ENCODE assay signal across 16 cellular contexts in the genomic region with DNA sequence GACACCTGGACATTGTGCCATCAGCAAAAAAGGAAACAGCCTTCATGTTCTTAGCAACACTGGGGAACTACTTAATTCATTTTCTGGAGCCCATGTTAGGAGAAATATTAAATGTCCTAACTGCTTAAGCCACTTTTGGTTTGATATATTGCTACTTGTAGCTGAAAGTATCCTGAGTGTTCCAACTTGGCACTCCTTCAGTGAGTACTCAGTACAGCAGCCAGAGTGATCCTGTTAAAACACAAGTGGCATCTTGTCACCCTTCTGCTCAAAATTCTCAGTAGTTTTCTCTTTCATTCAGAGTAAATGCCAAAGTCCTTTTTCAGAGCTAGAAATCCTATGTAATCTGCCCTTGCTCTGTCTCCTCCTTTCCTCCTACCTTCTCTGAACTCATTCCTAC.
DNase-seq lines count a peak whose midpoint lies in the region; ATAC-seq and TF ChIP-seq lines count a peak whose summit lies in the region.
"Had no signal": no experiment of that assay in that cellular context is flagged by ENCODE, and none has a peak within 500 bp of the region (broad histone marks: within the 10 kb centered on the region; RNA-seq: fewer than 3 reads in every experiment).

No MANE protein-coding gene starts in this region.

- in situ Hi-C loops in G401 (cut with HindIII; ENCODE audit: low sequenced_read_pairs) = no loop called here

- DNase-seq in G401 (ENCODE audit: low spot score) (peak; percentile 79), cerebellar cortex (ENCODE audit: low spot score) (peak; percentile 74), medulla oblongata (ENCODE audit: extremely low spot score) (peak; percentile 27), upper lobe of right lung (no peak), AG20443 (ENCODE audit: low spot score) (no peak), inferior parietal cortex (ENCODE audit: extremely low spot score) (no peak), DMS53 (lab: John Stamatoyannopoulos, UW) (no peak)
- DNase-seq: ACHN; BE2C; CD4-positive, alpha-beta memory T cell; DMS79 treated with DMSO at 0.1 percent for 48 hours; EL; GDM1; GOT3; H9 had no signal

- H3K27ac ChIP-seq in upper lobe of right lung = no peak overlapping the region
- H3K27ac ChIP-seq: C4-2B had no signal

- H3K36me3 ChIP-seq in upper lobe of right lung = no peaks in the 10 kb centered on the region
- H3K36me3 ChIP-seq: BE2C had no signal

- intact Hi-C loops in upper lobe of right lung (cut with DNase I) = no loop called here

- H3K4me1 ChIP-seq in upper lobe of right lung = no peaks in the 10 kb centered on the region
- H3K4me1 ChIP-seq: BE2C had no signal

- H3K4me3 ChIP-seq in upper lobe of right lung = no peak overlapping the region

- H3K9me3 ChIP-seq in upper lobe of right lung = no peaks in the 10 kb centered on the region
- H3K9me3 ChIP-seq: BE2C had no signal

- H3K27me3 ChIP-seq in upper lobe of right lung = no peaks in the 10 kb centered on the region
- H3K27me3 ChIP-seq: BE2C had no signal

- ATAC-seq in upper lobe of right lung = peak; percentile 54

- no peak for TF ChIP-seq CTCF in upper lobe of right lung (IDR thresholded peaks at IDR 0.05)

Comparison
In these comparisons a context has a peak if more than half of its experiments do, and no peak if none do; other contexts are left out.
1. DNase-seq: peak in G401 (single experiment), cerebellar cortex (single experiment) and medulla oblongata (single experiment); none in upper lobe of right lung (single experiment), AG20443 (single experiment), inferior parietal cortex (single experiment) and DMS53 (single experiment).